13 cellular contexts compared by ENCODE assay signal in genomic region chr17:40817103-40817682, GRCh38. TPM values are rescaled to one million over a fixed set of nuclear protein-coding genes. Genes with fewer than 3 reads are reported as not detected.
A peak's percentile ranks its signal among the peaks of the same experiment; 100 is the strongest.
DNase-seq lines count a peak whose midpoint lies in the region; ATAC-seq and TF ChIP-seq lines count a peak whose summit lies in the region.
"Had no signal": no experiment of that assay in that cellular context is flagged by ENCODE, and none has a peak within 500 bp of the region (broad histone marks: within the 10 kb centered on the region; RNA-seq: fewer than 3 reads in every experiment).

No MANE protein-coding gene starts in this region.

- peak overlapping the region; percentile 67 for H3K4me3 Mint-ChIP-seq in activated naive CD4-positive, alpha-beta T cell treated with anti-CD3 and anti-CD28 coated beads, Interleukin-2, amount 10 ng/mL, durations not matched to agents 7 days and 5 days
- H3K4me3 Mint-ChIP-seq in endodermal cell: peak overlapping the region; percentile 79
- peak overlapping the region; percentile 51 for H3K4me3 Mint-ChIP-seq in stimulated activated memory B cell treated with anti-CD40 and anti-IgM and Interleukin-4, amounts not matched to agents 10 μg/mL and 1 μg/mL and 100 μg/mL, for 72 hours

- no peak for DNase-seq in activated naive CD4-positive, alpha-beta T cell treated with anti-CD3 and anti-CD28 coated beads, Interleukin-2, amount 10 ng/mL, durations not matched to agents 7 days and 5 days
- no peak for DNase-seq in activated naive CD4-positive, alpha-beta T cell (lab: John Stamatoyannopoulos, UW)
- DNase-seq in endodermal cell (no peak), NCI-H1417 treated with DMSO at 0.1 percent for 48 hours (lab: John Stamatoyannopoulos, UW) (no peak)
- DNase-seq: dorsolateral prefrontal cortex, NCI-H510A treated with DMSO at 0.1 percent for 48 hours had no signal

- no peaks in the 10 kb centered on the region for H3K4me1 ChIP-seq in endodermal cell (ENCODE audit: control insufficient read depth, insufficient read depth, low read length)

- no peak overlapping the region for H2AFZ ChIP-seq in SU-DHL-6 (ENCODE audit: low read depth, low read length, severe bottlenecking)

- H3K36me3 Mint-ChIP-seq in activated naive CD4-positive, alpha-beta T cell treated with anti-CD3 and anti-CD28 coated beads, Interleukin-2, amount 10 ng/mL, durations not matched to agents 7 days and 5 days: peaks cover 28% of the 10 kb centered on the region
- H3K36me3 Mint-ChIP-seq in endodermal cell (ENCODE audit: low read depth): peaks cover 14% of the 10 kb centered on the region
- peaks cover 27% of the 10 kb centered on the region for H3K36me3 Mint-ChIP-seq in stimulated activated memory B cell treated with anti-CD40 and anti-IgM and Interleukin-4, amounts not matched to agents 10 μg/mL and 1 μg/mL and 100 μg/mL, for 72 hours

- H3K9me3 ChIP-seq in SU-DHL-6 (ENCODE audit: insufficient read depth, low read length) (no peaks in the 10 kb centered on the region), endodermal cell (ENCODE audit: control insufficient read depth, low read length) (no peaks in the 10 kb centered on the region)

- peaks cover 29% of the 10 kb centered on the region for H3K4me1 Mint-ChIP-seq in activated naive CD4-positive, alpha-beta T cell treated with anti-CD3 and anti-CD28 coated beads, Interleukin-2, amount 10 ng/mL, durations not matched to agents 7 days and 5 days
- no peaks in the 10 kb centered on the region for H3K4me1 Mint-ChIP-seq in endodermal cell
- peaks cover 20% of the 10 kb centered on the region for H3K4me1 Mint-ChIP-seq in stimulated activated memory B cell treated with anti-CD40 and anti-IgM and Interleukin-4, amounts not matched to agents 10 μg/mL and 1 μg/mL and 100 μg/mL, for 72 hours

- H3K79me2 ChIP-seq in SU-DHL-6 (ENCODE audit: insufficient read depth, low read length): peaks cover 6% of the 10 kb centered on the region; the same call in 1 of the 2 replicates

- CTCF ChIA-PET in activated naive CD4-positive, alpha-beta T cell treated with anti-CD3 and anti-CD28 coated beads, Interleukin-2, amount 10 ng/mL, durations not matched to agents 7 days and 5 days (lab: Charles Lee): interaction anchor here (0.7 to 1.6 kb wide), 2 partner anchors 13 to 732 kb away, joined by 3 read pairs; no protein-coding TSS in a partner anchor

- peaks cover 3% of the 10 kb centered on the region for H3K9me3 Mint-ChIP-seq in activated naive CD4-positive, alpha-beta T cell treated with anti-CD3 and anti-CD28 coated beads, Interleukin-2, amount 10 ng/mL, durations not matched to agents 7 days and 5 days
- peaks cover 7% of the 10 kb centered on the region for H3K9me3 Mint-ChIP-seq in endodermal cell
- peaks cover 5% of the 10 kb centered on the region for H3K9me3 Mint-ChIP-seq in stimulated activated memory B cell treated with anti-CD40 and anti-IgM and Interleukin-4, amounts not matched to agents 10 μg/mL and 1 μg/mL and 100 μg/mL, for 72 hours

- peaks cover 27% of the 10 kb centered on the region for H3F3A ChIP-seq in SU-DHL-6 (ENCODE audit: insufficient read depth)

- H3K27ac ChIP-seq in SU-DHL-6 (ENCODE audit: low read depth, low read length) (no peak overlapping the region), endodermal cell (ENCODE audit: low read depth, low read length) (no peak overlapping the region)

- WGBS in endodermal cell (ENCODE audit: insufficient coverage in 1 of 2, insufficient read length in 1 of 2), 2 experiments: 95 to 100% methylated on average over 3 to 4 of the region's 4 CpGs

- ATAC-seq in stimulated activated memory B cell treated with anti-CD40 and anti-IgM and Interleukin-4, amounts not matched to agents 10 μg/mL and 1 μg/mL and 100 μg/mL, for 72 hours: no peak
- ATAC-seq in HG03520 (IDR thresholded peaks at IDR 0.05; ENCODE audit: unreplicated experiment) (no peak), HG03097 (IDR thresholded peaks at IDR 0.05; ENCODE audit: low FRiP score, unreplicated experiment) (no peak)
- ATAC-seq: Panc1 had no signal

- H3K36me3 ChIP-seq in SU-DHL-6 (ENCODE audit: low read length) (peaks cover 9% of the 10 kb centered on the region; the same call in 1 of the 2 replicates), endodermal cell (ENCODE audit: control insufficient read depth, insufficient read depth, low read length) (peaks cover 7% of the 10 kb centered on the region)

- H3K4me2 ChIP-seq in SU-DHL-6 (ENCODE audit: low read depth, low read length, poor library complexity, severe bottlenecking): peak overlapping the region; percentile 87

- H3K9me2 ChIP-seq in SU-DHL-6 (replicated peaks; ENCODE audit: insufficient read depth, low read length): no peaks in the 10 kb centered on the region

- H3K27ac Mint-ChIP-seq in activated naive CD4-positive, alpha-beta T cell treated with anti-CD3 and anti-CD28 coated beads, Interleukin-2, amount 10 ng/mL, durations not matched to agents 7 days and 5 days: peak overlapping the region; percentile 30
- H3K27ac Mint-ChIP-seq in endodermal cell: no peak overlapping the region
- no peak overlapping the region for H3K27ac Mint-ChIP-seq in stimulated activated memory B cell treated with anti-CD40 and anti-IgM and Interleukin-4, amounts not matched to agents 10 μg/mL and 1 μg/mL and 100 μg/mL, for 72 hours

- H3K9ac ChIP-seq in SU-DHL-6 (ENCODE audit: low read length) (no peak overlapping the region), endodermal cell (ENCODE audit: extremely low read depth, low read length, poor library complexity, severe bottlenecking) (no peak overlapping the region)

- H4K20me1 ChIP-seq in SU-DHL-6 (ENCODE audit: low read depth, low read length): no peaks in the 10 kb centered on the region

- TF ChIP-seq CTCF in SU-DHL-6 (IDR thresholded peaks at IDR 0.05; ENCODE audit: insufficient read depth, low read length, poor library complexity, severe bottlenecking) (no peak), endodermal cell (conservative IDR thresholded peaks at IDR 0.05) (no peak)

- H3K27me3 ChIP-seq in SU-DHL-6 (ENCODE audit: low read length) (no peaks in the 10 kb centered on the region), endodermal cell (ENCODE audit: control insufficient read depth, insufficient read depth, low read length, poor library complexity, severe bottlenecking) (peaks cover 40% of the 10 kb centered on the region)

- H3K4me3 ChIP-seq in SU-DHL-6 (ENCODE audit: insufficient read depth, low read length, poor library complexity, severe bottlenecking): no peak overlapping the region
- peak overlapping the region; percentile 97 for H3K4me3 ChIP-seq in endodermal cell (ENCODE audit: low read length)

- H3K27me3 Mint-ChIP-seq in activated naive CD4-positive, alpha-beta T cell treated with anti-CD3 and anti-CD28 coated beads, Interleukin-2, amount 10 ng/mL, durations not matched to agents 7 days and 5 days: peaks cover 23% of the 10 kb centered on the region
- H3K27me3 Mint-ChIP-seq in endodermal cell (ENCODE audit: insufficient read depth): peaks cover 77% of the 10 kb centered on the region
- peaks cover 28% of the 10 kb centered on the region for H3K27me3 Mint-ChIP-seq in stimulated activated memory B cell treated with anti-CD40 and anti-IgM and Interleukin-4, amounts not matched to agents 10 μg/mL and 1 μg/mL and 100 μg/mL, for 72 hours

RNA-seq across cellular contexts. Expression of gene KRT10, which starts 5.2 kb away (rescaled TPM):
- 10 to 100 TPM; 22.3 to 46.8 TPM for total RNA-seq in endodermal cell
- 85.2 TPM for polyA plus RNA-seq in endodermal cell (2013, experiment 1 of 2)
- 88.8 TPM for polyA plus RNA-seq in endodermal cell (2013, experiment 2 of 2)

RNA-seq across cellular contexts. Expression of gene KRT28, which starts 17.4 kb away (rescaled TPM):
- total RNA-seq in endodermal cell: not detected
- not detected for polyA plus RNA-seq in endodermal cell (2013, experiment 1 of 2)
- polyA plus RNA-seq in endodermal cell (2013, experiment 2 of 2): not detected
- total RNA-seq: dorsolateral prefrontal cortex, fibroblast of villous mesenchyme, pulmonary artery endothelial cell had no signal

RNA-seq across cellular contexts. Expression of gene KRT27, which starts 34.8 kb away (rescaled TPM):
- not detected for total RNA-seq in endodermal cell
- not detected for polyA plus RNA-seq in endodermal cell (2013, experiment 1 of 2)
- polyA plus RNA-seq in endodermal cell (2013, experiment 2 of 2): not detected
- total RNA-seq: dorsolateral prefrontal cortex, fibroblast of villous mesenchyme, pulmonary artery endothelial cell had no signal

RNA-seq across cellular contexts. Expression of gene KRT26, which starts 45.2 kb away (rescaled TPM):
- not detected for total RNA-seq in endodermal cell
- not detected for polyA plus RNA-seq in endodermal cell (2013, experiment 1 of 2)
- not detected for polyA plus RNA-seq in endodermal cell (2013, experiment 2 of 2)
- total RNA-seq: dorsolateral prefrontal cortex, fibroblast of villous mesenchyme, pulmonary artery endothelial cell had no signal

RNA-seq across cellular contexts. Expression of gene KRT12, which starts 49.8 kb away (rescaled TPM):
- not detected for total RNA-seq in endodermal cell
- not detected for polyA plus RNA-seq in endodermal cell (2013, experiment 1 of 2)
- not detected for polyA plus RNA-seq in endodermal cell (2013, experiment 2 of 2)
- total RNA-seq: fibroblast of villous mesenchyme, pulmonary artery endothelial cell had no signal
